19 cellular contexts compared by ENCODE assay signal in genomic region chr2:153416071-153416470, GRCh38.
"Had no signal": no experiment of that assay in that cellular context is flagged by ENCODE, and none has a peak within 500 bp of the region (broad histone marks: within the 10 kb centered on the region; RNA-seq: fewer than 3 reads in every experiment).

No MANE protein-coding gene starts in this region.

- H3K4me1 ChIP-seq: body of pancreas, gastrocnemius medialis, tibial nerve, uterus had no signal

- H3K27me3 Mint-ChIP-seq: stimulated activated naive CD8-positive, alpha-beta T cell treated with anti-CD3 and anti-CD28 coated beads, Interleukin-15, Interleukin-2, amounts not matched to agents 100 ng/mL and 50 ng/mL, for 24 hours had no signal

- H3K36me3 Mint-ChIP-seq: activated naive CD4-positive, alpha-beta T cell treated with anti-CD3 and anti-CD28 coated beads, Interleukin-2, amount 50 U/mL, for 24 hours; mesothelial cell of epicardium had no signal

- H3K27ac ChIP-seq: body of pancreas, gastrocnemius medialis, tibial nerve, uterus, WERI-Rb-1 had no signal

- H3K27ac Mint-ChIP-seq: activated naive CD4-positive, alpha-beta T cell treated with anti-CD3 and anti-CD28 coated beads, Interleukin-2, amount 50 U/mL, for 24 hours; mesothelial cell of epicardium; nephron; stimulated activated naive CD8-positive, alpha-beta T cell treated with anti-CD3 and anti-CD28 coated beads, Interleukin-15, Interleukin-2, amounts not matched to agents 100 ng/mL and 50 ng/mL, for 24 hours had no signal

- DNase-seq: activated CD4-positive, alpha-beta T cell treated with anti-CD3 and anti-CD28 coated beads, Interleukin-2, amount 50 U/mL, for 4 hours; activated gamma-delta T cell; body of pancreas; central memory CD4-positive, alpha-beta T cell; erythroblast; gastrocnemius medialis; head of caudate nucleus; kidney; stimulated activated CD4-positive, alpha-beta T cell treated with anti-CD3 and anti-CD28 coated beads, Interleukin-2, amount 100 ng/mL, for 24 hours; T-helper 2 cell; uterus; WERI-Rb-1 had no signal

- H3K4me1 Mint-ChIP-seq: activated naive CD4-positive, alpha-beta T cell treated with anti-CD3 and anti-CD28 coated beads, Interleukin-2, amount 50 U/mL, for 24 hours; nephron had no signal

- H3K4me3 ChIP-seq: body of pancreas, gastrocnemius medialis, lung, tibial nerve, uterus had no signal

- H3K36me3 ChIP-seq: gastrocnemius medialis, tibial nerve, uterus, WERI-Rb-1 had no signal

- H3K9me3 Mint-ChIP-seq: activated naive CD4-positive, alpha-beta T cell treated with anti-CD3 and anti-CD28 coated beads, Interleukin-2, amount 50 U/mL, for 24 hours; nephron; stimulated activated naive CD8-positive, alpha-beta T cell treated with anti-CD3 and anti-CD28 coated beads, Interleukin-15, Interleukin-2, amounts not matched to agents 100 ng/mL and 50 ng/mL, for 24 hours had no signal

- H3K9me3 ChIP-seq: body of pancreas, gastrocnemius medialis, tibial nerve, uterus had no signal

- H3K27me3 ChIP-seq: body of pancreas, gastrocnemius medialis, tibial nerve, uterus had no signal

- H3K4me3 Mint-ChIP-seq: activated naive CD4-positive, alpha-beta T cell treated with anti-CD3 and anti-CD28 coated beads, Interleukin-2, amount 50 U/mL, for 24 hours; mesothelial cell of epicardium; nephron; stimulated activated naive CD8-positive, alpha-beta T cell treated with anti-CD3 and anti-CD28 coated beads, Interleukin-15, Interleukin-2, amounts not matched to agents 100 ng/mL and 50 ng/mL, for 24 hours had no signal

- ATAC-seq: body of pancreas, gastrocnemius medialis, left lobe of liver had no signal
